Comparison of ENCODE assay signal across 10 cellular contexts in genomic region chr6:37821449-37821848, GRCh38. TPM values are rescaled to one million over a fixed set of nuclear protein-coding genes. Genes with fewer than 3 reads are reported as not detected.
DNase-seq lines count a peak whose midpoint lies in the region; ATAC-seq and TF ChIP-seq lines count a peak whose summit lies in the region.
"Had no signal": no experiment of that assay in that cellular context is flagged by ENCODE, and none has a peak within 500 bp of the region (broad histone marks: within the 10 kb centered on the region; RNA-seq: fewer than 3 reads in every experiment).

No MANE protein-coding gene starts in this region.

- no peak for TF ChIP-seq POLR2A in spleen (IDR thresholded peaks at IDR 0.05)

- no peaks in the 10 kb centered on the region for H3K9me3 Mint-ChIP-seq in activated CD4-positive, alpha-beta T cell treated with anti-CD3 and anti-CD28 coated beads, Interleukin-2, amount 10 ng/mL, durations not matched to agents 7 days and 5 days
- no peaks in the 10 kb centered on the region for H3K9me3 Mint-ChIP-seq in activated B cell treated with CpG ODN at 0.5 μM for 24 hours

- no peaks in the 10 kb centered on the region for H3K36me3 ChIP-seq in skeletal muscle tissue (ENCODE audit: control insufficient read depth in 3 of 3, insufficient read depth in 3 of 3, low read length in 3 of 3)
- H3K36me3 ChIP-seq in spleen = no peaks in the 10 kb centered on the region
- H3K36me3 ChIP-seq in H7 (replicated peaks; ENCODE audit: control insufficient read depth, insufficient read depth, low read length) = no peaks in the 10 kb centered on the region
- H3K36me3 ChIP-seq: upper lobe of left lung had no signal

- H3K27ac ChIP-seq in skeletal muscle tissue (ENCODE audit: low read depth, low read length) (peak overlapping the region; percentile 98), spleen (peak overlapping the region in 2 of 8 donors; percentile 92 to 99)

- peak overlapping the region; percentile 17 for H3K27ac Mint-ChIP-seq in activated CD4-positive, alpha-beta T cell treated with anti-CD3 and anti-CD28 coated beads, Interleukin-2, amount 10 ng/mL, durations not matched to agents 7 days and 5 days
- no peak overlapping the region for H3K27ac Mint-ChIP-seq in activated B cell treated with CpG ODN at 0.5 μM for 24 hours

- H3K36me3 Mint-ChIP-seq in activated CD4-positive, alpha-beta T cell treated with anti-CD3 and anti-CD28 coated beads, Interleukin-2, amount 10 ng/mL, durations not matched to agents 7 days and 5 days (ENCODE audit: low read depth) = peaks cover 6% of the 10 kb centered on the region
- peaks cover 17% of the 10 kb centered on the region for H3K36me3 Mint-ChIP-seq in activated B cell treated with CpG ODN at 0.5 μM for 24 hours (ENCODE audit: low read depth)

- H3K27me3 ChIP-seq in skeletal muscle tissue (ENCODE audit: control insufficient read depth in 3 of 3, insufficient read depth in 3 of 3, low read length in 3 of 3) (no peaks in the 10 kb centered on the region), spleen (replicated peaks in 1 of 7) (no peaks in the 10 kb centered on the region), H7 (ENCODE audit: control insufficient read depth, insufficient read depth, low read length) (no peaks in the 10 kb centered on the region)
- H3K27me3 ChIP-seq: upper lobe of left lung had no signal

- no peak for DNase-seq in activated CD4-positive, alpha-beta T cell treated with anti-CD3 and anti-CD28 coated beads, Interleukin-2, amount 10 ng/mL, durations not matched to agents 7 days and 5 days
- no peak for DNase-seq in activated CD4-positive, alpha-beta T cell treated with anti-CD3 and anti-CD28 coated beads, Interleukin-2, amount 50 U/mL, for 1 hour
- DNase-seq in activated B cell treated with CpG ODN at 0.5 μM for 24 hours (no peak), foreskin fibroblast (no peak), spleen (no peak), NCI-H524 treated with DMSO at 0.1 percent for 48 hours (lab: John Stamatoyannopoulos, UW) (no peak), H7 (no peak)
- DNase-seq: left colon, upper lobe of left lung had no signal

- H3K4me1 ChIP-seq in skeletal muscle tissue (ENCODE audit: control insufficient read depth in 3 of 3, insufficient read depth in 3 of 3, low read length in 3 of 3) (peaks cover 23 to 40% (median 35%) of the 10 kb centered on the region in 3 donors), spleen (peaks cover 49 to 83% (median 70%) of the 10 kb centered on the region in 6 donors)

- peak overlapping the region; percentile 82 to 90 for H3K4me3 ChIP-seq in foreskin fibroblast (ENCODE audit: low read depth in 1 of 2, low read length in 2 of 2)
- peak overlapping the region; percentile 8 to 92 (median 73) for H3K4me3 ChIP-seq in skeletal muscle tissue (ENCODE audit: low read length in 3 of 3)
- H3K4me3 ChIP-seq in spleen = peak overlapping the region in 2 of 8 donors; percentile 89 to 94
- no peak overlapping the region for H3K4me3 ChIP-seq in H7 (ENCODE audit: insufficient read depth, low read depth, low read length)

- WGBS in spleen, 5 donors = 81 to 90% (median 84%) methylated on average over 7 of the region's 7 CpGs

- H3K9ac ChIP-seq in skeletal muscle tissue (ENCODE audit: low read depth in 1 of 3, low read length in 3 of 3) = peak overlapping the region; percentile 33 to 67 (median 65)

- POLR2A ChIA-PET in activated CD4-positive, alpha-beta T cell treated with anti-CD3 and anti-CD28 coated beads, Interleukin-2, amount 10 ng/mL, durations not matched to agents 7 days and 5 days (lab: Charles Lee) = no interaction called here
- POLR2A ChIA-PET in activated B cell treated with CpG ODN at 0.5 μM for 24 hours (lab: Charles Lee) = interaction anchor here (1.4 kb wide), 1 partner anchor 123 kb away, joined by 3 read pairs; the partner anchor contains the start of gene MDGA1

- ATAC-seq in activated B cell treated with CpG ODN at 0.5 μM for 24 hours (ENCODE audit: low read depth) = no peak
- ATAC-seq: left colon had no signal

- H3K27me3 Mint-ChIP-seq in activated CD4-positive, alpha-beta T cell treated with anti-CD3 and anti-CD28 coated beads, Interleukin-2, amount 10 ng/mL, durations not matched to agents 7 days and 5 days = no peaks in the 10 kb centered on the region
- H3K27me3 Mint-ChIP-seq in activated B cell treated with CpG ODN at 0.5 μM for 24 hours = no peaks in the 10 kb centered on the region

- H3K9me3 ChIP-seq in skeletal muscle tissue (ENCODE audit: control insufficient read depth in 3 of 3, low read length in 3 of 3) (no peaks in the 10 kb centered on the region), spleen (no peaks in the 10 kb centered on the region)
- H3K9me3 ChIP-seq: upper lobe of left lung had no signal

- intact Hi-C loops in activated B cell treated with CpG ODN at 0.5 μM for 24 hours (cut with micrococcal nuclease) = no loop called here
- intact Hi-C loops in spleen (cut with DNase I; ENCODE audit: low total_unique reads) = no loop called here

- CTCF ChIA-PET in activated CD4-positive, alpha-beta T cell treated with anti-CD3 and anti-CD28 coated beads, Interleukin-2, amount 10 ng/mL, durations not matched to agents 7 days and 5 days (lab: Charles Lee) = interaction anchor here (1.3 kb wide), 1 partner anchor 30 kb away, joined by 3 read pairs; no protein-coding TSS in a partner anchor
- CTCF ChIA-PET in activated B cell treated with CpG ODN at 0.5 μM for 24 hours (lab: Charles Lee) = no interaction called here

- TF ChIP-seq CTCF in activated B cell treated with CpG ODN at 0.5 μM for 24 hours (IDR thresholded peaks at IDR 0.05) (no peak), foreskin fibroblast (IDR thresholded peaks at IDR 0.05; ENCODE audit: low read depth, low read length) (no peak), spleen (IDR thresholded peaks at IDR 0.05 in 8 of 11, conservative IDR thresholded peaks at IDR 0.05 in 3 of 11) (no peak)

- H3K4me1 Mint-ChIP-seq in activated CD4-positive, alpha-beta T cell treated with anti-CD3 and anti-CD28 coated beads, Interleukin-2, amount 10 ng/mL, durations not matched to agents 7 days and 5 days = peaks cover 53% of the 10 kb centered on the region
- H3K4me1 Mint-ChIP-seq in activated B cell treated with CpG ODN at 0.5 μM for 24 hours = peaks cover 69% of the 10 kb centered on the region

- H3K4me3 Mint-ChIP-seq in activated CD4-positive, alpha-beta T cell treated with anti-CD3 and anti-CD28 coated beads, Interleukin-2, amount 10 ng/mL, durations not matched to agents 7 days and 5 days = peak overlapping the region; percentile 92
- H3K4me3 Mint-ChIP-seq in activated B cell treated with CpG ODN at 0.5 μM for 24 hours = peak overlapping the region; percentile 94

RNA-seq across cellular contexts. Expression of gene ZFAND3, which starts 1.9 kb away (rescaled TPM):
- 10 to 100 TPM; 27.4 to 34.7 TPM for total RNA-seq in activated CD4-positive, alpha-beta T cell treated with anti-CD3 and anti-CD28 coated beads, Interleukin-2, amount 10 ng/mL, durations not matched to agents 7 days and 5 days
- 56.3 and 60.1 TPM in 2 replicates for total RNA-seq in activated B cell treated with CpG ODN at 0.5 μM for 24 hours
- total RNA-seq in skeletal muscle tissue = 23.0 TPM
- 10 to 100 TPM; 43.8 to 63.7 (median 54.4) TPM for total RNA-seq in spleen
- 10 to 100 TPM in 2 of 3 donors, 1 to 10 TPM in 1; 9.3 to 20.4 (median 13.5) TPM for polyA plus RNA-seq in spleen
- total RNA-seq in H7 (2014; rRNA removed; shearing (Covaris generic)) = 14.7 and 17.1 TPM in 2 replicates
